ENCODE assay signal across 15 cellular contexts in the genomic region with DNA sequence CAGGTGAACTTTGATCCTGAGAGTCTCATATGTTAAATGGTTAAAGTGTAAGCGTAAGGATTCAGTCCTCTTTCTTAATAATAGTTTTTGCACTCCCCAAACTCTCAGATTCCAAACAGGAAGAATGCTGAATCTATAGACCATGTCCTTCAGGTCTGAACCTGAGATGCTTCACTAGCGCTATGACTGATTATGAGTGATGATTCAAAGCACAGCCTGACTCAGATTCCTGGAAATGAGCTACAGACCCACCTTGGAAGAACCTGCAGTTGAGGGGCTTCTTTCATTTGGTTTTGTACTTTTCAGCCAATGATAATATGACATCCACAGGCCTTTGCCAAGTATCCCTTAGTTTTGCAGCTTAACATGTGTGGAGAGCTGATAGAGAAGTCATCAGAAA. TPM values are rescaled to one million over a fixed set of nuclear protein-coding genes. Genes with fewer than 3 reads are reported as not detected.
DNase-seq lines count a peak whose midpoint lies in the region; ATAC-seq and TF ChIP-seq lines count a peak whose summit lies in the region.
"Had no signal": no experiment of that assay in that cellular context is flagged by ENCODE, and none has a peak within 500 bp of the region (broad histone marks: within the 10 kb centered on the region; RNA-seq: fewer than 3 reads in every experiment).

No MANE protein-coding gene starts in this region.

- no peaks in the 10 kb centered on the region for H3K36me3 ChIP-seq in ascending aorta
- H3K36me3 ChIP-seq: neutrophil had no signal

- H3K4me1 ChIP-seq in ascending aorta = peaks cover 6 to 22% of the 10 kb centered on the region in 2 donors

- intact Hi-C loops in ascending aorta (cut with DNase I) = loop anchor here (10.0 kb wide), 1 partner anchor 377 kb away; no protein-coding TSS in a partner anchor

- H3K27ac ChIP-seq in ascending aorta = peak overlapping the region; percentile 92 to 96
- H3K27ac ChIP-seq: neutrophil, VCaP had no signal

- H3K27me3 ChIP-seq in ascending aorta = no peaks in the 10 kb centered on the region

- no peak for DNase-seq in ascending aorta (ENCODE audit: low spot score in 2 of 2)
- DNase-seq in glomerular visceral epithelial cell (ENCODE audit: extremely low spot score) = peak; percentile 47
- DNase-seq in renal cortical epithelial cell (ENCODE audit: low read depth) = peak; percentile 9
- DNase-seq in GM03348 (ENCODE audit: low spot score) = no peak
- no peak for DNase-seq in hepatic stellate cell (ENCODE audit: low spot score)
- DNase-seq in NCI-H446 (lab: John Stamatoyannopoulos, UW) = no peak
- DNase-seq in NCI-H748 treated with DMSO at 0.1 percent for 48 hours (lab: John Stamatoyannopoulos, UW) = no peak
- DNase-seq: CD4-positive, alpha-beta T cell; HCEC 1CT; Kasumi-1; NCI-H345; stimulated activated CD4-positive, alpha-beta T cell treated with anti-CD3 and anti-CD28 coated beads, Interleukin-4, amount 100 ng/mL, for 1 hour had no signal

- peak overlapping the region; percentile 37 to 85 for H3K4me3 ChIP-seq in ascending aorta

- H3K9me3 ChIP-seq in ascending aorta = no peaks in the 10 kb centered on the region
- H3K9me3 ChIP-seq: neutrophil had no signal

- no peak for TF ChIP-seq CTCF in ascending aorta (IDR thresholded peaks at IDR 0.05)

- peak; percentile 28 for ATAC-seq in GM18868 (IDR thresholded peaks at IDR 0.05; ENCODE audit: unreplicated experiment)

RNA-seq across cellular contexts. Expression of gene EDNRA, which starts 1.4 kb away (rescaled TPM):
- total RNA-seq in ascending aorta (31.4 TPM), renal cortical epithelial cell (1.3 and 3.3 TPM in 2 replicates)
- total RNA-seq: CD4-positive, alpha-beta T cell had no signal

Comparison
In these comparisons a context has a peak if more than half of its experiments do, and no peak if none do; other contexts are left out.
1. DNase-seq: peak in glomerular visceral epithelial cell (single experiment) and renal cortical epithelial cell (single experiment); none in ascending aorta (0 of 2), GM03348 (single experiment), hepatic stellate cell (single experiment), NCI-H446 (0 of 2) and NCI-H748 treated with DMSO at 0.1 percent for 48 hours (single experiment).